In the genomic region with DNA sequence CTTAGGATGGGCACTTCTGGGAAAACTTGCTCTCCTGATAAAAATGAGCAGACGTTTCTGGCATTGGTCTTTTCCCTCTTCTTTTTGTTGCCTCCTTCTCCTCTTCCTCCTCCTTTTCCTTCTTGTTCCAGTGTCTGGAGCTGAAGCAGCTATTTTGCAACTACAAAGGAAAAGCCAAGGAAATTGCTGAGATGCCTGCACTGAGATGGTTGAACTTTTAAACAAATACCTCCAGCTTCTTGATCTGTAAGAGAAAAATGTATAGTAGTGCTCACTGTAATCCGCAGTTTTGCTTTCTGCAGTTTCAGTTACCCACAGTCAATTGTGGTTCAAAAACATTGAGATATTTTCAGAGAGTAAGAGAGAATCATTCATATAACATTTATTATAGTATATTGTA, we compare ENCODE assay signal across 29 cellular contexts. TPM values are rescaled to one million over a fixed set of nuclear protein-coding genes. Genes with fewer than 3 reads are reported as not detected.
DNase-seq lines count a peak whose midpoint lies in the region; ATAC-seq and TF ChIP-seq lines count a peak whose summit lies in the region.
"Had no signal": no experiment of that assay in that cellular context is flagged by ENCODE, and none has a peak within 500 bp of the region (broad histone marks: within the 10 kb centered on the region; RNA-seq: fewer than 3 reads in every experiment).

No MANE protein-coding gene starts in this region.

- H3K9me3 ChIP-seq in AG04450 (ENCODE audit: control insufficient read depth, insufficient read depth, low read length): no peaks in the 10 kb centered on the region
- H3K9me3 ChIP-seq in adipocyte (ENCODE audit: control insufficient read depth, low read length): no peaks in the 10 kb centered on the region
- no peaks in the 10 kb centered on the region for H3K9me3 ChIP-seq in neuronal stem cell (replicated peaks in 1 of 2; ENCODE audit: control insufficient read depth in 2 of 2, insufficient read depth in 1 of 2, low read depth in 1 of 2, low read length in 2 of 2)
- H3K9me3 ChIP-seq in A673 (ENCODE audit: low read depth, low read length, poor library complexity, severe bottlenecking): no peaks in the 10 kb centered on the region
- H3K9me3 ChIP-seq: Peyer's patch had no signal

- no peak overlapping the region for H3K18ac ChIP-seq in neuronal stem cell (ENCODE audit: low read length)

- H3K4me3 ChIP-seq in AG04450 (ENCODE audit: low read depth, low read length): no peak overlapping the region
- no peak overlapping the region for H3K4me3 ChIP-seq in adipocyte (ENCODE audit: low read length)
- no peak overlapping the region for H3K4me3 ChIP-seq in neuronal stem cell (ENCODE audit: low read length in 2 of 2)
- no peak overlapping the region for H3K4me3 ChIP-seq in A673 (ENCODE audit: low read depth, low read length, poor library complexity, severe bottlenecking)
- H3K4me3 ChIP-seq: GM12878, Peyer's patch had no signal

- H3K4me2 ChIP-seq in neuronal stem cell (ENCODE audit: insufficient read depth, low read length, poor library complexity, severe bottlenecking): no peak overlapping the region

- H3K9ac ChIP-seq in adipocyte (ENCODE audit: low read length) (peak overlapping the region; percentile 57), neuronal stem cell (ENCODE audit: low read depth, low read length, poor library complexity) (no peak overlapping the region)

- no peak overlapping the region for H3K23ac ChIP-seq in neuronal stem cell (ENCODE audit: low read depth, low read length, poor library complexity)

- POLR2A ChIA-PET in AG04450 (lab: Yijun Ruan, JAX): interaction anchor here (0.9 kb wide), 2 partner anchors 10 to 63 kb away, joined by 3 read pairs; no protein-coding TSS in a partner anchor
- POLR2A ChIA-PET in A673 (lab: Charles Lee; ENCODE audit: low non-redundant PET): no interaction called here

- no peak overlapping the region for H3K4ac ChIP-seq in neuronal stem cell (ENCODE audit: low read length)

- no peak overlapping the region for H2BK5ac ChIP-seq in neuronal stem cell (ENCODE audit: low read length)

- WGBS in neuronal stem cell (ENCODE audit: extremely low coverage in 2 of 2, insufficient read length in 2 of 2, insufficient replicate concordance in 1 of 2), 2 donors: no CpG with 5 or more reads among the region's 2 CpGs

- no peak overlapping the region for H2BK15ac ChIP-seq in neuronal stem cell (ENCODE audit: low read length)

- no TSS peak for BruUV-seq in A673 (replicated peaks; lab: Mats Ljungman, UMichigan)

- H2BK12ac ChIP-seq in neuronal stem cell (ENCODE audit: low read length): no peak overlapping the region

- no peaks in the 10 kb centered on the region for H3K79me1 ChIP-seq in neuronal stem cell (ENCODE audit: low read depth, low read length)

- H3K27me3 ChIP-seq in AG04450 (ENCODE audit: control insufficient read depth, insufficient read depth, low read length): no peaks in the 10 kb centered on the region
- no peaks in the 10 kb centered on the region for H3K27me3 ChIP-seq in adipocyte (replicated peaks; ENCODE audit: control insufficient read depth, insufficient read depth, low read length)
- H3K27me3 ChIP-seq in neuronal stem cell (ENCODE audit: control insufficient read depth in 3 of 3, insufficient read depth in 3 of 3, low read depth in 1 of 3, low read length in 3 of 3): no peaks in the 10 kb centered on the region
- H3K27me3 ChIP-seq in A673 (replicated peaks; ENCODE audit: insufficient read depth, low read depth, low read length, poor library complexity): no peaks in the 10 kb centered on the region
- H3K27me3 ChIP-seq: Peyer's patch had no signal

- ATAC-seq in HG02759 (IDR thresholded peaks at IDR 0.05; ENCODE audit: unreplicated experiment): no peak
- ATAC-seq: GM12878, HepG2 had no signal

- peaks cover 13% of the 10 kb centered on the region for H3K4me1 ChIP-seq in adipocyte (ENCODE audit: control insufficient read depth, insufficient read depth, low read length)
- H3K4me1 ChIP-seq in neuronal stem cell (ENCODE audit: control insufficient read depth in 2 of 2, insufficient read depth in 1 of 2, low read depth in 1 of 2, low read length in 2 of 2): peaks cover 8% of the 10 kb centered on the region in 2 donors
- H3K4me1 ChIP-seq in A673 (ENCODE audit: insufficient read depth, low read length, poor library complexity, severe bottlenecking): no peaks in the 10 kb centered on the region
- H3K4me1 ChIP-seq: Peyer's patch had no signal

- H2AFZ ChIP-seq in neuronal stem cell (ENCODE audit: low read length): peak overlapping the region; percentile 62

- H3K27ac ChIP-seq in AG04450 (ENCODE audit: low read depth, low read length): peak overlapping the region; percentile 4
- no peak overlapping the region for H3K27ac ChIP-seq in neuronal stem cell (replicated peaks; ENCODE audit: low read length)
- no peak overlapping the region for H3K27ac ChIP-seq in A673 (ENCODE audit: low read depth, low read length, poor library complexity, severe bottlenecking)
- H3K27ac ChIP-seq: HL-60, Peyer's patch had no signal

- no peak overlapping the region for H4K91ac ChIP-seq in neuronal stem cell (ENCODE audit: low read depth, low read length, poor library complexity)

- no peak overlapping the region for H3K14ac ChIP-seq in neuronal stem cell (ENCODE audit: low read length)

- no peak overlapping the region for H4K8ac ChIP-seq in neuronal stem cell (ENCODE audit: low read depth, low read length)

- CTCF ChIA-PET in AG04450 (lab: Charles Lee): no interaction called here
- CTCF ChIA-PET in A673 (lab: Charles Lee): no interaction called here

- intact Hi-C loops in A673 (cut with micrococcal nuclease; ENCODE audit: unreplicated experiment): no loop called here

- TF ChIP-seq CTCF in AG04450 (IDR thresholded peaks at IDR 0.05; ENCODE audit: low read depth, low read length) (no peak), A673 (conservative IDR thresholded peaks at IDR 0.05; ENCODE audit: low read depth, low read length) (no peak)

- DNase-seq in AG04450 (ENCODE audit: low read depth, low spot score) (no peak), adipocyte (ENCODE audit: low read depth) (peak; percentile 56), fibroblast of peridontal ligament (ENCODE audit: extremely low read depth) (peak; percentile 47), neuronal stem cell (ENCODE audit: low spot score) (no peak), A673 (ENCODE audit: low spot score) (no peak), cerebellar cortex (ENCODE audit: low spot score) (no peak)
- DNase-seq in activated CD4-positive, alpha-beta T cell treated with anti-CD3 and anti-CD28 coated beads, Interleukin-2, amount 50 U/mL, for 4 hours: no peak
- DNase-seq: CD4-positive, CD25-positive, alpha-beta regulatory T cell; COR-L47; DMS 273 treated with DMSO at 0.1 percent for 48 hours; DMS79 treated with DMSO at 0.1 percent for 48 hours; H7; HFFc6; KG1; NCI-H1092; NCI-H146; NCI-H2029; NCI-H226; NCI-H510A treated with DMSO at 0.1 percent for 48 hours; NCI-H774; NK-92 treated with Interleukin-12 subunit alpha and Interleukin-12 subunit beta, amount 100 ng/mL, for 24 hours; Peyer's patch; T-helper 1 cell had no signal

- no peaks in the 10 kb centered on the region for H3K36me3 ChIP-seq in adipocyte (ENCODE audit: control insufficient read depth, insufficient read depth, low read length, severe bottlenecking)
- no peaks in the 10 kb centered on the region for H3K36me3 ChIP-seq in neuronal stem cell (replicated peaks in 1 of 2; ENCODE audit: control insufficient read depth in 2 of 2, insufficient read depth in 2 of 2, low read length in 2 of 2)
- no peaks in the 10 kb centered on the region for H3K36me3 ChIP-seq in A673 (ENCODE audit: insufficient read depth, low read length, poor library complexity, severe bottlenecking)
- H3K36me3 ChIP-seq: Peyer's patch had no signal

- no peak overlapping the region for H2AK5ac ChIP-seq in neuronal stem cell (ENCODE audit: low read depth, low read length)

- H2BK120ac ChIP-seq in neuronal stem cell (ENCODE audit: low read depth, low read length): no peak overlapping the region

RNA-seq across cellular contexts. Expression of a gene that starts 7.5 kb away (rescaled TPM):
- polyA plus RNA-seq in AG04450 (2011; rRNA removed): 217 and 247 TPM in 2 replicates
- 318 and 357 TPM in 2 replicates for polyA minus RNA-seq in AG04450 (2011; rRNA and poly(A)+ RNA removed)
- polyA plus RNA-seq in neuronal stem cell (2013, experiment 1 of 2): 64.0 TPM
- 61.4 TPM for polyA plus RNA-seq in neuronal stem cell (2013, experiment 2 of 2)
- total RNA-seq in A673 (2021): 177 and 180 TPM in 2 replicates

RNA-seq across cellular contexts. Expression of a gene that starts 26.5 kb away (rescaled TPM):
- polyA plus RNA-seq in AG04450 (2011; rRNA removed): not detected in 2 replicates
- not detected in 2 replicates for polyA minus RNA-seq in AG04450 (2011; rRNA and poly(A)+ RNA removed)
- not detected for polyA plus RNA-seq in neuronal stem cell (2013, experiment 1 of 2)
- polyA plus RNA-seq in neuronal stem cell (2013, experiment 2 of 2): 0.03 TPM
- not detected in 2 replicates for total RNA-seq in A673 (2021)
- total RNA-seq: A172; CD4-positive, CD25-positive, alpha-beta regulatory T cell; GM12878; HepG2; HFFc6 had no signal
- polyA plus RNA-seq: BJ; CD4-positive, CD25-positive, alpha-beta regulatory T cell; HepG2 had no signal

RNA-seq across cellular contexts. Expression of a gene that starts 50.9 kb away (rescaled TPM):
- 0.17 and 0.37 TPM in 2 replicates for polyA plus RNA-seq in AG04450 (2011; rRNA removed)
- 0.69 TPM in 1 of 2 replicates, not detected in the other for polyA minus RNA-seq in AG04450 (2011; rRNA and poly(A)+ RNA removed)
- polyA plus RNA-seq in neuronal stem cell (2013, experiment 1 of 2): 1.7 TPM
- polyA plus RNA-seq in neuronal stem cell (2013, experiment 2 of 2): 1.1 TPM
- 0.52 and 0.83 TPM in 2 replicates for total RNA-seq in A673 (2021)

RNA-seq across cellular contexts. Expression of a gene that starts 56.3 kb away (rescaled TPM):
- 174 and 179 TPM in 2 replicates for polyA plus RNA-seq in AG04450 (2011; rRNA removed)
- 89.1 and 108 TPM in 2 replicates for polyA minus RNA-seq in AG04450 (2011; rRNA and poly(A)+ RNA removed)
- 174 TPM for polyA plus RNA-seq in neuronal stem cell (2013, experiment 1 of 2)
- polyA plus RNA-seq in neuronal stem cell (2013, experiment 2 of 2): 173 TPM
- total RNA-seq in A673 (2021): 83.5 and 96.9 TPM in 2 replicates

RNA-seq across cellular contexts. Expression of a gene that starts 59.1 kb away (rescaled TPM):
- polyA plus RNA-seq in AG04450 (2011; rRNA removed): 11.2 and 11.6 TPM in 2 replicates
- polyA minus RNA-seq in AG04450 (2011; rRNA and poly(A)+ RNA removed): 19.5 and 21.5 TPM in 2 replicates
- polyA plus RNA-seq in neuronal stem cell (2013, experiment 1 of 2): 5.0 TPM
- 4.9 TPM for polyA plus RNA-seq in neuronal stem cell (2013, experiment 2 of 2)
- total RNA-seq in A673 (2021): 15.2 and 15.5 TPM in 2 replicates

Comparison
In these comparisons a context has a peak if more than half of its experiments do, and no peak if none do; other contexts are left out.
1. DNase-seq: peak in adipocyte (single experiment) and fibroblast of peridontal ligament (single experiment); none in AG04450 (single experiment), neuronal stem cell (single experiment), A673 (single experiment), cerebellar cortex (single experiment) and activated CD4-positive, alpha-beta T cell treated with anti-CD3 and anti-CD28 coated beads, Interleukin-2, amount 50 U/mL, for 4 hours (0 of 2).